In the genomic region with DNA sequence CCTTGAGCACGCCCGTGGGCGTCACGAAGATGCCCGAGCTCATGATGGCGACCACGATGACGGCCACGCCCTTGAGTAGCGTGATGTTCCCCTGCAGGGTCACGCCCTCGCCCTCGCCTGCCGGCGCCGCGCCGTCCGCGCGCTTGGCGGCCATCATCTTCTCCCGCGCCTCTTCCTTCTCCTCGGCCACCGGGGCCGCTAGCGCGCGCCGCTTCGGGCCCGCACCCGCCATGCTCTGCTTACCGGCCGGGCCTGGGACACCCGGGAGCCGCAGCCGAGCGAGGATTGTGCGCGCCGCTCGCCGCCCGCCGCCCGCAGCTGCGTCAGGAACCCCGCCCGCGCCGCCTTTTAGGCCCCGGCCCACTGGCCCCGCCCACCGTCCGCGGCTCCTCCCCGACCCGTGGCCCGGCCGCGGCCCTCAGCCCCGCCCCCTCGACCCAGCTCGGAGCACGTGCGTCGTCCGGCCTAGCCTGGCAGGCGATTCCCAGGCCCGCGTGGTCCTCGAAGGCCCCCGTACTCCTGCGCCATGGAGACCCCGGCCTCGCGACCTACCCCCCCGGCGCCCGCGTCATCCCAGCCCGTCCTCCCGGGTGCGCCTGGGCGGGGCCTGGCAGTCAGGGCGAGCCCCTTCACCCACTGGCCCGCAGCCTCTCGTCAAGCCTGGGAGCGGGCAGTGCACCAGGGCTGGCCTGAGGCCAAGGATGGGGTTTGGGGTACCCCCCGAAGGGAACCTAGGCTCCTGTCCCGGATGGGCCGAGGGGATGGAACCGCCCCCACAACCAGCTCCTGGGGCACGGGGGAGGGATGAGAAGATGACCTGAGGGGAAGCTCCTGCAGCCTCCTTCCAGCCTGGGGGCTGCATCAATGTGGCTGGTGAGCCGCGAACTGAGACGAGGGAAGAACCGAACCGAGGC, we compare ENCODE assay signal across 8 cellular contexts.
DNase-seq lines count a peak whose midpoint lies in the region; ATAC-seq and TF ChIP-seq lines count a peak whose summit lies in the region.
"Not testable (repeated sequence)": the region's sequence is repeated elsewhere in the genome, so short reads cannot be mapped to it uniquely, and the experiment has no call there.

No MANE protein-coding gene starts in this region.

- H3K27me3 Mint-ChIP-seq in activated naive CD4-positive, alpha-beta T cell treated with anti-CD3 and anti-CD28 coated beads, Interleukin-2, amount 50 U/mL, for 24 hours, result not testable (repeated sequence)

- H3K27ac Mint-ChIP-seq in activated naive CD4-positive, alpha-beta T cell treated with anti-CD3 and anti-CD28 coated beads, Interleukin-2, amount 50 U/mL, for 24 hours, result peak overlapping the region; percentile 100

- not testable (repeated sequence) for H3K9me3 Mint-ChIP-seq in activated naive CD4-positive, alpha-beta T cell treated with anti-CD3 and anti-CD28 coated beads, Interleukin-2, amount 50 U/mL, for 24 hours

- peaks cover 11% of the 10 kb centered on the region for H3K4me1 Mint-ChIP-seq in activated naive CD4-positive, alpha-beta T cell treated with anti-CD3 and anti-CD28 coated beads, Interleukin-2, amount 50 U/mL, for 24 hours

- H3K27ac ChIP-seq in SK-N-MC (peak overlapping the region; percentile 50; the same call in 1 of the 2 replicates), temporal lobe (ENCODE audit: low read depth, low read length) (peak overlapping the region; percentile 61)

- peak overlapping the region; percentile 80 for H3K9ac ChIP-seq in SK-N-MC (ENCODE audit: insufficient read length)

- H3K36me3 ChIP-seq in SK-N-MC (ENCODE audit: insufficient read depth, low read length), result not testable (repeated sequence)

- H3K36me3 Mint-ChIP-seq in activated naive CD4-positive, alpha-beta T cell treated with anti-CD3 and anti-CD28 coated beads, Interleukin-2, amount 50 U/mL, for 24 hours, result peaks cover 12% of the 10 kb centered on the region

- peak overlapping the region; percentile 72 for H3K4me3 ChIP-seq in GM08714 (ENCODE audit: low read length)
- H3K4me3 ChIP-seq in SK-N-MC, result peak overlapping the region; percentile 95

- DNase-seq in NAMALWA (ENCODE audit: low spot score) (peak; percentile 92), glomerular visceral epithelial cell (ENCODE audit: extremely low spot score) (peak; percentile 93), omental fat pad (ENCODE audit: low spot score) (peak; percentile 78)
- DNase-seq in SK-N-MC (ENCODE audit: low read depth, low spot score), result not testable (repeated sequence)

- ATAC-seq in HG02571 (IDR thresholded peaks at IDR 0.05; ENCODE audit: unreplicated experiment) (peak; percentile 53), omental fat pad (ENCODE audit: low FRiP score) (peak; percentile 86)

- H3K9me3 ChIP-seq in SK-N-MC (ENCODE audit: low read depth, low read length), result not testable (repeated sequence)

- TF ChIP-seq CTCF in omental fat pad (IDR thresholded peaks at IDR 0.05), result not testable (repeated sequence)

- H3K4me3 Mint-ChIP-seq in activated naive CD4-positive, alpha-beta T cell treated with anti-CD3 and anti-CD28 coated beads, Interleukin-2, amount 50 U/mL, for 24 hours, result peak overlapping the region; percentile 96
